14 cellular contexts compared by ENCODE assay signal in genomic region chr7:105204520-105204919, GRCh38.
DNase-seq lines count a peak whose midpoint lies in the region; ATAC-seq lines count a peak whose summit lies in the region.
"Had no signal": no experiment of that assay in that cellular context is flagged by ENCODE, and none has a peak within 500 bp of the region (broad histone marks: within the 10 kb centered on the region; RNA-seq: fewer than 3 reads in every experiment).

No MANE protein-coding gene starts in this region.

- H3K36me3 Mint-ChIP-seq in activated naive CD8-positive, alpha-beta T cell treated with anti-CD3 and anti-CD28 coated beads, Interleukin-2, amount 50 U/mL, for 24 hours (ENCODE audit: low read depth), result peaks cover 20% of the 10 kb centered on the region
- peaks cover 17% of the 10 kb centered on the region for H3K36me3 Mint-ChIP-seq in activated naive CD8-positive, alpha-beta T cell treated with anti-CD3 and anti-CD28 coated beads for 36 hours

- H3K4me1 Mint-ChIP-seq in activated naive CD8-positive, alpha-beta T cell treated with anti-CD3 and anti-CD28 coated beads, Interleukin-2, amount 50 U/mL, for 24 hours, result peaks cover 47% of the 10 kb centered on the region
- peaks cover 37% of the 10 kb centered on the region for H3K4me1 Mint-ChIP-seq in activated naive CD8-positive, alpha-beta T cell treated with anti-CD3 and anti-CD28 coated beads for 36 hours

- ATAC-seq in activated naive CD8-positive, alpha-beta T cell treated with anti-CD3 and anti-CD28 coated beads, Interleukin-2, amount 50 U/mL, for 24 hours, result no peak
- ATAC-seq: HepG2 had no signal

- H3K4me3 Mint-ChIP-seq in activated naive CD8-positive, alpha-beta T cell treated with anti-CD3 and anti-CD28 coated beads, Interleukin-2, amount 50 U/mL, for 24 hours, result no peak overlapping the region
- no peak overlapping the region for H3K4me3 Mint-ChIP-seq in activated naive CD8-positive, alpha-beta T cell treated with anti-CD3 and anti-CD28 coated beads for 36 hours

- no peaks in the 10 kb centered on the region for H3K27me3 Mint-ChIP-seq in activated naive CD8-positive, alpha-beta T cell treated with anti-CD3 and anti-CD28 coated beads, Interleukin-2, amount 50 U/mL, for 24 hours
- no peaks in the 10 kb centered on the region for H3K27me3 Mint-ChIP-seq in activated naive CD8-positive, alpha-beta T cell treated with anti-CD3 and anti-CD28 coated beads for 36 hours

- H3K9me3 Mint-ChIP-seq in activated naive CD8-positive, alpha-beta T cell treated with anti-CD3 and anti-CD28 coated beads, Interleukin-2, amount 50 U/mL, for 24 hours, result no peaks in the 10 kb centered on the region
- no peaks in the 10 kb centered on the region for H3K9me3 Mint-ChIP-seq in activated naive CD8-positive, alpha-beta T cell treated with anti-CD3 and anti-CD28 coated beads for 36 hours

- peak overlapping the region; percentile 76 for H3K27ac Mint-ChIP-seq in activated naive CD8-positive, alpha-beta T cell treated with anti-CD3 and anti-CD28 coated beads, Interleukin-2, amount 50 U/mL, for 24 hours
- H3K27ac Mint-ChIP-seq in activated naive CD8-positive, alpha-beta T cell treated with anti-CD3 and anti-CD28 coated beads for 36 hours, result no peak overlapping the region

- H3K27ac ChIP-seq in substantia nigra (ENCODE audit: low read depth, low read length, poor library complexity, severe bottlenecking), result peak overlapping the region; percentile 65
- H3K27ac ChIP-seq: 22Rv1, BLaER1 had no signal

- DNase-seq in DMS79 treated with DMSO at 0.1 percent for 48 hours (lab: John Stamatoyannopoulos, UW), result peak; percentile 7
- DNase-seq in DMS79 (lab: John Stamatoyannopoulos, UW), result no peak
- DNase-seq in activated naive CD8-positive, alpha-beta T cell treated with anti-CD3 and anti-CD28 coated beads, Interleukin-2, amount 50 U/mL, for 24 hours, result no peak
- no peak for DNase-seq in activated naive CD8-positive, alpha-beta T cell treated with anti-CD3 and anti-CD28 coated beads for 36 hours
- DNase-seq in foreskin melanocyte, result peak; percentile 13
- no peak for DNase-seq in substantia nigra (lab: John Stamatoyannopoulos, UW)
- DNase-seq in cerebellar cortex (ENCODE audit: low spot score), result no peak
- DNase-seq in AG08395 (ENCODE audit: low spot score), result no peak
- DNase-seq: AML-193, DND-41, GDM1 had no signal

Comparison
In these comparisons a context has a peak if more than half of its experiments do, and no peak if none do; other contexts are left out.
1. DNase-seq: peak in DMS79 treated with DMSO at 0.1 percent for 48 hours (single experiment) and foreskin melanocyte (single experiment); none in DMS79 (single experiment), activated naive CD8-positive, alpha-beta T cell treated with anti-CD3 and anti-CD28 coated beads, Interleukin-2, amount 50 U/mL, for 24 hours (single experiment), activated naive CD8-positive, alpha-beta T cell treated with anti-CD3 and anti-CD28 coated beads for 36 hours (single experiment), substantia nigra (0 of 49), cerebellar cortex (single experiment) and AG08395 (single experiment).